30 cellular contexts compared by ENCODE assay signal in the genomic region with DNA sequence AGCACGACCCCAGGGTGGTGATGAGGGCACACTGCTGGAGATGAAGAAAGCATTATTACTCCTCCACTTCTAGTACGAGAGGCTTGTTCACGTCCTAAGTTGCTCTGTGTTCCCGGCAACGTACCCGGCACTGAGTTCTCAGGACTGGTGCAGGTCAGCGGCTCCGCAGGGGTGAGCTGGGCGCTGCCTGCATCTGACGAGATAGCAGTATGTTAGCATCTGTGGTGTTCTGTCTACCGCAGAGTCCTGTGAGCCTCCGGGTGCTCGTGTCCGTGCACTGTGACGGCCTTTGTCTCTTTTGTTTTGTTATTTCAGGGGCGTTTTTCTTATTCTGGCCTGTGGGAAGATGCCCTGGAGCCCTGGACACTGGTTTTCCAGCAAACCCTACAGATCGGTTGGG.
"Had no signal": no experiment of that assay in that cellular context is flagged by ENCODE, and none has a peak within 500 bp of the region (broad histone marks: within the 10 kb centered on the region; RNA-seq: fewer than 3 reads in every experiment).

No MANE protein-coding gene starts in this region.

- H3K4me2 ChIP-seq: hepatocyte, smooth muscle cell had no signal

- H3K36me3 ChIP-seq: colonic mucosa, gastrocnemius medialis, heart left ventricle, left lung, neutrophil, pancreas, tibial artery had no signal

- H3K79me2 ChIP-seq: hepatocyte had no signal

- H3K4me1 ChIP-seq: colonic mucosa, gastrocnemius medialis, heart left ventricle, left lung, pancreas, testis, tibial artery had no signal

- H3K4me3 Mint-ChIP-seq: dendritic cell treated with granulocyte-macrophage colony-stimulating factor and Interleukin-4, amounts not matched to agents 40 ng/mL and 50 ng/mL, for 4 days; endodermal cell; naive thymus-derived CD4-positive, alpha-beta T cell; nephron; stimulated activated effector memory CD8-positive, alpha-beta T cell treated with anti-CD3 and anti-CD28 coated beads, Interleukin-12 subunit alpha, Interleukin-12 subunit beta, amount 100 ng/mL, for 72 hours; type B pancreatic cell had no signal

- FAIRE-seq: pancreas, urothelium cell line had no signal

- H3K36me3 Mint-ChIP-seq: naive thymus-derived CD4-positive, alpha-beta T cell; stimulated activated effector memory CD8-positive, alpha-beta T cell treated with anti-CD3 and anti-CD28 coated beads, Interleukin-12 subunit alpha, Interleukin-12 subunit beta, amount 100 ng/mL, for 72 hours; type B pancreatic cell had no signal

- ATAC-seq: gastrocnemius medialis; heart left ventricle; left cardiac atrium; left lung; naive thymus-derived CD4-positive, alpha-beta T cell; pancreas; sciatic nerve; stimulated activated effector memory CD8-positive, alpha-beta T cell treated with anti-CD3 and anti-CD28 coated beads, Interleukin-12 subunit alpha, Interleukin-12 subunit beta, amount 100 ng/mL, for 72 hours had no signal

- H3K27me3 ChIP-seq: colonic mucosa, gastrocnemius medialis, hepatocyte, pancreas, testis had no signal

- H3K27me3 Mint-ChIP-seq: type B pancreatic cell had no signal

- DNase-seq: colonic mucosa; effector CD8-positive, alpha-beta T cell; endodermal cell; foreskin fibroblast; gastrocnemius medialis; heart left ventricle; left cardiac atrium; mammary epithelial cell; mesendoderm; midbrain; naive thymus-derived CD4-positive, alpha-beta T cell; pancreas; stimulated activated CD4-positive, alpha-beta T cell treated with anti-CD3 and anti-CD28 coated beads, Interleukin-2, amount 100 ng/mL, for 24 hours; stimulated activated CD4-positive, alpha-beta T cell treated with anti-CD3 and anti-CD28 coated beads, Interleukin-4, amount 100 ng/mL, for 24 hours; stimulated activated naive CD4-positive, alpha-beta T cell treated with Interleukin-2 at 50 U/mL for 16 hours; substantia nigra; testis; tibial artery had no signal

- H2AFZ ChIP-seq: hepatocyte had no signal

- H3K9me3 ChIP-seq: colonic mucosa, gastrocnemius medialis, heart left ventricle, left lung, neutrophil, pancreas, testis had no signal

- H3K4me3 ChIP-seq: colonic mucosa, gastrocnemius medialis, heart left ventricle, hepatocyte, left lung, pancreas, smooth muscle cell, testis, tibial artery had no signal

- H3K9me3 Mint-ChIP-seq: dendritic cell treated with granulocyte-macrophage colony-stimulating factor and Interleukin-4, amounts not matched to agents 40 ng/mL and 50 ng/mL, for 4 days; endodermal cell; naive thymus-derived CD4-positive, alpha-beta T cell; nephron; stimulated activated effector memory CD8-positive, alpha-beta T cell treated with anti-CD3 and anti-CD28 coated beads, Interleukin-12 subunit alpha, Interleukin-12 subunit beta, amount 100 ng/mL, for 72 hours; type B pancreatic cell had no signal

- H3K4me1 Mint-ChIP-seq: stimulated activated effector memory CD8-positive, alpha-beta T cell treated with anti-CD3 and anti-CD28 coated beads, Interleukin-12 subunit alpha, Interleukin-12 subunit beta, amount 100 ng/mL, for 72 hours had no signal

- H3K27ac Mint-ChIP-seq: endodermal cell; nephron; progenitor cell of endocrine pancreas; stimulated activated effector memory CD8-positive, alpha-beta T cell treated with anti-CD3 and anti-CD28 coated beads, Interleukin-12 subunit alpha, Interleukin-12 subunit beta, amount 100 ng/mL, for 72 hours; type B pancreatic cell had no signal

- H3K27ac ChIP-seq: colonic mucosa, epithelial cell of prostate, gastrocnemius medialis, heart left ventricle, hepatocyte, left lung, neutrophil, pancreas, testis, tibial artery had no signal
